ENCODE assay signal across 1 cellular context in genomic region chr2:107711941-107712340, GRCh38.
TF ChIP-seq lines count a peak whose summit lies in the region.

No MANE protein-coding gene starts in this region.

TF ChIP-seq in GM12878, 131 proteins besides CTCF, POLR2A, EP300 and RAD21 (continued from another document):
- TF ChIP-seq SKIL (IDR thresholded peaks at IDR 0.05; ENCODE audit: low read depth, poor library complexity, severe bottlenecking): no peak
- no peak for TF ChIP-seq MYC (IDR thresholded peaks at IDR 0.05; ENCODE audit: insufficient read depth, insufficient read length, insufficient replicate concordance, low read length, severe bottlenecking)
- no peak for TF ChIP-seq SUZ12 (IDR thresholded peaks at IDR 0.05; ENCODE audit: unreplicated experiment)
- TF ChIP-seq POLR2AphosphoS5 (IDR thresholded peaks at IDR 0.05; ENCODE audit: low read length): no peak
- no peak for TF ChIP-seq RELA (IDR thresholded peaks at IDR 0.05; ENCODE audit: borderline replicate concordance, partially characterized antibody)
- no peak for TF ChIP-seq MYB (IDR thresholded peaks at IDR 0.05; ENCODE audit: borderline replicate concordance, low read depth, low read length)
- no peak for TF ChIP-seq NFYA (IDR thresholded peaks at IDR 0.05; ENCODE audit: borderline replicate concordance, low read depth, low read length)
- TF ChIP-seq BRCA1 (IDR thresholded peaks at IDR 0.05; ENCODE audit: low read depth, low read length): no peak
